30 cellular contexts compared by ENCODE assay signal in the genomic region with DNA sequence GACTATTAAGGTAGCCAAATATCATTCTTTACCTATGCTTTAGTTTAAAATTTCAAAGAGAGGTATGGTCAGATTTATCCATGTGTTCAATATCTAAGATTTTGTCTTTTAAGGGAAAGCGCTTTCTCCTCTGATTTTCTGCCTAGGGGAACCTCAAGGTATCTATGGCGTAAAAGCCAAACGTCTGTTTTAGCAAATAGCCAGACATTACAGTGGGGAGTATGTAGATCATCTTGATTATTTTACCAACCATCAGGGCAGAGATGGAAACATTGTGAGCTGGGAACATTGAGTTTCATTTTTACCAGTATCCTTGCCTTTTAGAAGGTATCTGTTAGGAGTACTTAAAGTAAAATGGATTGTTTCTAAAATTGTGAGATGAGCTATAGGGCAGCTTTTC.
"Had no signal": no experiment of that assay in that cellular context is flagged by ENCODE, and none has a peak within 500 bp of the region (broad histone marks: within the 10 kb centered on the region; RNA-seq: fewer than 3 reads in every experiment).

No MANE protein-coding gene starts in this region.

- H3K27me3 ChIP-seq: neutrophil, ovary, spleen, thyroid gland, tibial nerve, upper lobe of left lung, vagina had no signal

- H3K4me3 ChIP-seq: ovary, psoas muscle, skin epidermis, smooth muscle cell, spleen, thoracic aorta, thyroid gland, tibial nerve, upper lobe of left lung, vagina had no signal

- H3K9me3 Mint-ChIP-seq: natural killer cell treated with Interleukin-12 subunit alpha and Interleukin-12 subunit beta and Interleukin-15 and Interleukin-18, amount 100 ng/mL, for 72 hours; nephron progenitor cell; neural crest cell; stimulated activated memory B cell treated with anti-CD40 and anti-IgM and Interleukin-4, amounts not matched to agents 10 μg/mL and 1 μg/mL and 100 μg/mL, for 72 hours; stimulated activated naive CD8-positive, alpha-beta T cell treated with anti-CD3 and anti-CD28 coated beads, Interleukin-15, amount 100 ng/mL, for 72 hours had no signal

- H3K79me2 ChIP-seq: parathyroid adenoma had no signal

- H2AFZ ChIP-seq: parathyroid adenoma had no signal

- H3K9ac ChIP-seq: parathyroid adenoma had no signal

- H3K4me1 ChIP-seq: parathyroid adenoma, psoas muscle, spleen, thyroid gland, vagina had no signal

- H3K4me3 Mint-ChIP-seq: naive thymus-derived CD8-positive, alpha-beta T cell; natural killer cell treated with Interleukin-12 subunit alpha and Interleukin-12 subunit beta and Interleukin-15 and Interleukin-18, amount 100 ng/mL, for 72 hours; nephron progenitor cell; neural crest cell; stimulated activated memory B cell treated with anti-CD40 and anti-IgM and Interleukin-4, amounts not matched to agents 10 μg/mL and 1 μg/mL and 100 μg/mL, for 72 hours; stimulated activated naive CD8-positive, alpha-beta T cell treated with anti-CD3 and anti-CD28 coated beads, Interleukin-15, amount 100 ng/mL, for 72 hours had no signal

- DNase-seq: naive thymus-derived CD8-positive, alpha-beta T cell; nephron progenitor cell; nucleus accumbens; ovary; posterior cingulate gyrus; psoas muscle; right cardiac atrium; spleen; stimulated activated CD4-positive, alpha-beta T cell treated with anti-CD3 and anti-CD28 coated beads, Interleukin-12 subunit alpha, Interleukin-12 subunit beta, amount 100 ng/mL, for 4 hours; stimulated activated CD4-positive, alpha-beta T cell treated with anti-CD3 and anti-CD28 coated beads, Interleukin-1b, Interleukin-23, amount 100 ng/mL, for 48 hours; stimulated activated CD4-positive, alpha-beta T cell treated with anti-CD3 and anti-CD28 coated beads, Interleukin-4, amount 100 ng/mL, for 1 hour; stimulated activated CD4-positive, alpha-beta T cell treated with anti-CD3 and anti-CD28 coated beads, Interleukin-4, amount 100 ng/mL, for 4 hours; stimulated activated CD8-positive, alpha-beta memory T cell treated with anti-CD3 and anti-CD28 coated beads, Interleukin-4, amount 100 ng/mL, for 48 hours; stimulated activated naive CD4-positive, alpha-beta T cell; stimulated activated naive CD8-positive, alpha-beta T cell treated with anti-CD3 and anti-CD28 coated beads, Interleukin-15, amount 100 ng/mL, for 72 hours; stimulated activated naive CD8-positive, alpha-beta T cell treated with anti-CD3 and anti-CD28 coated beads, Interleukin-15, Interleukin-2, amounts not matched to agents 100 U/mL and 50 U/mL, for 24 hours; substantia nigra; thyroid gland; upper lobe of left lung had no signal

- H3K9me3 ChIP-seq: neutrophil, ovary, psoas muscle, spleen, thoracic aorta, thyroid gland, tibial nerve, upper lobe of left lung, vagina had no signal

- ATAC-seq: naive thymus-derived CD8-positive, alpha-beta T cell; natural killer cell treated with Interleukin-12 subunit alpha and Interleukin-12 subunit beta and Interleukin-15 and Interleukin-18, amount 100 ng/mL, for 72 hours; psoas muscle; right cardiac atrium; stimulated activated memory B cell treated with anti-CD40 and anti-IgM and Interleukin-4, amounts not matched to agents 10 μg/mL and 1 μg/mL and 100 μg/mL, for 72 hours; stimulated activated naive CD8-positive, alpha-beta T cell treated with anti-CD3 and anti-CD28 coated beads, Interleukin-15, amount 100 ng/mL, for 72 hours; stimulated activated naive CD8-positive, alpha-beta T cell treated with anti-CD3 and anti-CD28 coated beads, Interleukin-15, Interleukin-2, amounts not matched to agents 100 U/mL and 50 U/mL, for 24 hours had no signal

- H3K4me1 Mint-ChIP-seq: naive thymus-derived CD8-positive, alpha-beta T cell; nephron progenitor cell; neural crest cell; stimulated activated memory B cell treated with anti-CD40 and anti-IgM and Interleukin-4, amounts not matched to agents 10 μg/mL and 1 μg/mL and 100 μg/mL, for 72 hours; stimulated activated naive CD8-positive, alpha-beta T cell treated with anti-CD3 and anti-CD28 coated beads, Interleukin-15, amount 100 ng/mL, for 72 hours had no signal

- H3K36me3 ChIP-seq: neutrophil, ovary, spleen, thoracic aorta, thyroid gland, tibial nerve, upper lobe of left lung, vagina had no signal

- H3K36me3 Mint-ChIP-seq: natural killer cell treated with Interleukin-12 subunit alpha and Interleukin-12 subunit beta and Interleukin-15 and Interleukin-18, amount 100 ng/mL, for 72 hours had no signal

- H3K27me3 Mint-ChIP-seq: progenitor cell of endocrine pancreas; stimulated activated memory B cell treated with anti-CD40 and anti-IgM and Interleukin-4, amounts not matched to agents 10 μg/mL and 1 μg/mL and 100 μg/mL, for 72 hours; stimulated activated naive CD8-positive, alpha-beta T cell treated with anti-CD3 and anti-CD28 coated beads, Interleukin-15, amount 100 ng/mL, for 72 hours had no signal

- H3K27ac ChIP-seq: neutrophil, ovary, parathyroid adenoma, psoas muscle, skin epidermis, spleen, thoracic aorta, thyroid gland, vagina had no signal

- H3K27ac Mint-ChIP-seq: naive thymus-derived CD8-positive, alpha-beta T cell; natural killer cell treated with Interleukin-12 subunit alpha and Interleukin-12 subunit beta and Interleukin-15 and Interleukin-18, amount 100 ng/mL, for 72 hours; nephron progenitor cell; progenitor cell of endocrine pancreas; stimulated activated memory B cell treated with anti-CD40 and anti-IgM and Interleukin-4, amounts not matched to agents 10 μg/mL and 1 μg/mL and 100 μg/mL, for 72 hours; stimulated activated naive CD8-positive, alpha-beta T cell treated with anti-CD3 and anti-CD28 coated beads, Interleukin-15, amount 100 ng/mL, for 72 hours had no signal
